13 cellular contexts compared by ENCODE assay signal in genomic region chrX:41090568-41091238, GRCh38. TPM values are rescaled to one million over a fixed set of nuclear protein-coding genes. Genes with fewer than 3 reads are reported as not detected.
DNase-seq lines count a peak whose midpoint lies in the region; ATAC-seq and TF ChIP-seq lines count a peak whose summit lies in the region.
"Had no signal": no experiment of that assay in that cellular context is flagged by ENCODE, and none has a peak within 500 bp of the region (broad histone marks: within the 10 kb centered on the region; RNA-seq: fewer than 3 reads in every experiment).

No MANE protein-coding gene starts in this region.

- H3K27me3 Mint-ChIP-seq in activated T-cell treated with anti-CD3 and anti-CD28 coated beads, Interleukin-2, amount 50 U/mL, for 72 hours (ENCODE audit: low read depth), result no peaks in the 10 kb centered on the region
- H3K27me3 Mint-ChIP-seq in activated T-helper 17 cell treated with anti-CD3 and anti-CD28 coated beads, Interleukin-2, amount 50 U/mL, for 72 hours, result no peaks in the 10 kb centered on the region
- no peaks in the 10 kb centered on the region for H3K27me3 Mint-ChIP-seq in stimulated activated naive CD8-positive, alpha-beta T cell treated with anti-CD3 and anti-CD28 coated beads, Interleukin-15, Interleukin-2, amounts not matched to agents 100 ng/mL and 50 ng/mL, for 24 hours
- H3K27me3 Mint-ChIP-seq: activated B cell treated with CpG ODN at 0.5 μM for 24 hours had no signal

- peak overlapping the region; percentile 34 for H3K27ac Mint-ChIP-seq in activated T-cell treated with anti-CD3 and anti-CD28 coated beads, Interleukin-2, amount 50 U/mL, for 72 hours
- no peak overlapping the region for H3K27ac Mint-ChIP-seq in activated T-helper 17 cell treated with anti-CD3 and anti-CD28 coated beads, Interleukin-2, amount 50 U/mL, for 72 hours
- peak overlapping the region; percentile 30 for H3K27ac Mint-ChIP-seq in stimulated activated naive CD8-positive, alpha-beta T cell treated with anti-CD3 and anti-CD28 coated beads, Interleukin-15, Interleukin-2, amounts not matched to agents 100 ng/mL and 50 ng/mL, for 24 hours
- H3K27ac Mint-ChIP-seq: activated B cell treated with CpG ODN at 0.5 μM for 24 hours, mesothelial cell of epicardium had no signal

- no peaks in the 10 kb centered on the region for H3K9me2 ChIP-seq in hepatocyte (replicated peaks; ENCODE audit: insufficient read depth)
- no peaks in the 10 kb centered on the region for H3K9me2 ChIP-seq in PC-9 (ENCODE audit: insufficient read depth)

- no peak for TF ChIP-seq CTCF in hepatocyte (IDR thresholded peaks at IDR 0.05; ENCODE audit: poor library complexity)
- no peak for TF ChIP-seq CTCF in heart right ventricle (IDR thresholded peaks at IDR 0.05)
- no peak for TF ChIP-seq CTCF in PC-9 (conservative IDR thresholded peaks at IDR 0.05)

- H3K36me3 Mint-ChIP-seq in activated T-cell treated with anti-CD3 and anti-CD28 coated beads, Interleukin-2, amount 50 U/mL, for 72 hours (ENCODE audit: insufficient read depth in 2 of 2), result peaks cover 0 to 21% of the 10 kb centered on the region in 2 donors
- H3K36me3 Mint-ChIP-seq in activated T-helper 17 cell treated with anti-CD3 and anti-CD28 coated beads, Interleukin-2, amount 50 U/mL, for 72 hours (ENCODE audit: low read depth), result peaks cover 41% of the 10 kb centered on the region
- H3K36me3 Mint-ChIP-seq in stimulated activated naive CD8-positive, alpha-beta T cell treated with anti-CD3 and anti-CD28 coated beads, Interleukin-15, Interleukin-2, amounts not matched to agents 100 ng/mL and 50 ng/mL, for 24 hours (ENCODE audit: low read depth), result peaks cover 19% of the 10 kb centered on the region

- H4K20me1 ChIP-seq in hepatocyte (ENCODE audit: insufficient read depth, poor library complexity, severe bottlenecking), result peaks cover 93% of the 10 kb centered on the region
- H4K20me1 ChIP-seq in PC-9 (ENCODE audit: insufficient read depth), result peaks cover 15% of the 10 kb centered on the region; the same call in 1 of the 2 replicates

- no peak for DNase-seq in activated T-cell treated with anti-CD3 and anti-CD28 coated beads, Interleukin-2, amount 50 U/mL, for 72 hours
- no peak for DNase-seq in activated T-cell treated with anti-CD3 and anti-CD28 coated beads, Interleukin-2, amount 50 U/mL, for 1 hour
- DNase-seq in hepatocyte (ENCODE audit: low spot score) (peak; percentile 15), NCI-H2081 (lab: John Stamatoyannopoulos, UW) (no peak), heart right ventricle (no peak), PC-9 (no peak)
- DNase-seq: activated B cell treated with CpG ODN at 0.5 μM for 24 hours; anterior cingulate cortex; NCI-H2107; stimulated activated naive CD4-positive, alpha-beta T cell had no signal

- H3K9me3 ChIP-seq in hepatocyte (ENCODE audit: low read depth) (no peaks in the 10 kb centered on the region), heart right ventricle (no peaks in the 10 kb centered on the region), PC-9 (ENCODE audit: insufficient read depth, low read depth) (no peaks in the 10 kb centered on the region)

- H3K27me3 ChIP-seq in hepatocyte, result no peaks in the 10 kb centered on the region
- peaks cover 0 to 75% (median 0%) of the 10 kb centered on the region in 7 donors for H3K27me3 ChIP-seq in heart right ventricle
- no peaks in the 10 kb centered on the region for H3K27me3 ChIP-seq in PC-9 (ENCODE audit: insufficient read depth, low read depth)

- H3K36me3 ChIP-seq in hepatocyte (replicated peaks; ENCODE audit: insufficient read depth, low read depth) (no peaks in the 10 kb centered on the region), heart right ventricle (peaks cover 0 to 7% (median 0%) of the 10 kb centered on the region in 9 donors), PC-9 (ENCODE audit: low read depth) (no peaks in the 10 kb centered on the region)

- CTCF ChIA-PET in PC-9 (lab: Charles Lee), result no interaction called here

- peak; percentile 26 to 37 for ATAC-seq in activated T-cell treated with anti-CD3 and anti-CD28 coated beads, Interleukin-2, amount 50 U/mL, for 72 hours (replicated peaks in 1 of 2)
- ATAC-seq in activated T-helper 17 cell treated with anti-CD3 and anti-CD28 coated beads, Interleukin-2, amount 50 U/mL, for 72 hours (replicated peaks), result peak; percentile 46
- no peak for ATAC-seq in heart right ventricle

- 44% methylated on average over 5 of the region's 5 CpGs for WGBS in hepatocyte (ENCODE audit: low lambda C conversion rate, missing lambda C conversion rate)
- WGBS in heart right ventricle, 2 donors, result 21 to 26% methylated on average over 5 of the region's 5 CpGs

- H3F3A ChIP-seq in PC-9 (ENCODE audit: insufficient read depth, low read depth), result no peaks in the 10 kb centered on the region

- intact Hi-C loops in heart right ventricle (cut with DNase I) (no loop called here), PC-9 (cut with micrococcal nuclease; ENCODE audit: unreplicated experiment) (no loop called here)

- H3K27ac ChIP-seq in hepatocyte (peak overlapping the region; percentile 64), heart right ventricle (no peak overlapping the region), PC-9 (no peak overlapping the region)

- H3K79me2 ChIP-seq in hepatocyte (peaks cover 100% of the 10 kb centered on the region), PC-9 (ENCODE audit: low read depth) (peaks cover 100% of the 10 kb centered on the region)

- no TSS peak for BruUV-seq in PC-9 (replicated peaks; lab: Mats Ljungman, UMichigan)

- no peaks in the 10 kb centered on the region for H3K9me3 Mint-ChIP-seq in activated T-cell treated with anti-CD3 and anti-CD28 coated beads, Interleukin-2, amount 50 U/mL, for 72 hours
- H3K9me3 Mint-ChIP-seq in activated T-helper 17 cell treated with anti-CD3 and anti-CD28 coated beads, Interleukin-2, amount 50 U/mL, for 72 hours, result no peaks in the 10 kb centered on the region
- H3K9me3 Mint-ChIP-seq in stimulated activated naive CD8-positive, alpha-beta T cell treated with anti-CD3 and anti-CD28 coated beads, Interleukin-15, Interleukin-2, amounts not matched to agents 100 ng/mL and 50 ng/mL, for 24 hours, result no peaks in the 10 kb centered on the region
- H3K9me3 Mint-ChIP-seq: activated B cell treated with CpG ODN at 0.5 μM for 24 hours had no signal

- H3K4me2 ChIP-seq in hepatocyte (peak overlapping the region; percentile 80), PC-9 (no peak overlapping the region)

- peaks cover 91% of the 10 kb centered on the region for H3K4me1 Mint-ChIP-seq in activated T-cell treated with anti-CD3 and anti-CD28 coated beads, Interleukin-2, amount 50 U/mL, for 72 hours (ENCODE audit: low read depth)
- peaks cover 14% of the 10 kb centered on the region for H3K4me1 Mint-ChIP-seq in activated T-helper 17 cell treated with anti-CD3 and anti-CD28 coated beads, Interleukin-2, amount 50 U/mL, for 72 hours
- H3K4me1 Mint-ChIP-seq in stimulated activated naive CD8-positive, alpha-beta T cell treated with anti-CD3 and anti-CD28 coated beads, Interleukin-15, Interleukin-2, amounts not matched to agents 100 ng/mL and 50 ng/mL, for 24 hours (ENCODE audit: low read depth), result peaks cover 71% of the 10 kb centered on the region

- H3K4me3 ChIP-seq in hepatocyte, result no peak overlapping the region
- no peak overlapping the region for H3K4me3 ChIP-seq in heart right ventricle
- H3K4me3 ChIP-seq in PC-9, result no peak overlapping the region

- peak overlapping the region; percentile 18 to 68 for H3K4me3 Mint-ChIP-seq in activated T-cell treated with anti-CD3 and anti-CD28 coated beads, Interleukin-2, amount 50 U/mL, for 72 hours
- H3K4me3 Mint-ChIP-seq in activated T-helper 17 cell treated with anti-CD3 and anti-CD28 coated beads, Interleukin-2, amount 50 U/mL, for 72 hours, result peak overlapping the region; percentile 91
- H3K4me3 Mint-ChIP-seq in stimulated activated naive CD8-positive, alpha-beta T cell treated with anti-CD3 and anti-CD28 coated beads, Interleukin-15, Interleukin-2, amounts not matched to agents 100 ng/mL and 50 ng/mL, for 24 hours, result peak overlapping the region; percentile 2
- H3K4me3 Mint-ChIP-seq: activated B cell treated with CpG ODN at 0.5 μM for 24 hours, mesothelial cell of epicardium had no signal

- H2AFZ ChIP-seq in hepatocyte, result no peak overlapping the region
- H2AFZ ChIP-seq in PC-9, result no peak overlapping the region

- H3K4me1 ChIP-seq in hepatocyte (ENCODE audit: insufficient read depth) (peaks cover 5% of the 10 kb centered on the region), heart right ventricle (peaks cover 0 to 79% (median 36%) of the 10 kb centered on the region in 9 donors), PC-9 (replicated peaks; ENCODE audit: insufficient read depth) (no peaks in the 10 kb centered on the region)

- POLR2A ChIA-PET in PC-9 (lab: Charles Lee; ENCODE audit: unreplicated experiment), result interaction anchor here (0.6 kb wide), 1 partner anchor 80 kb away, joined by 5 read pairs; no protein-coding TSS in a partner anchor

RNA-seq across cellular contexts. Expression of gene USP9X, which starts 5.5 kb away (rescaled TPM):
- total RNA-seq in activated T-cell treated with anti-CD3 and anti-CD28 coated beads, Interleukin-2, amount 50 U/mL, for 72 hours, result 10 to 100 TPM; 70.1 to 95.1 TPM
- total RNA-seq in activated T-helper 17 cell treated with anti-CD3 and anti-CD28 coated beads, Interleukin-2, amount 50 U/mL, for 72 hours, result 10 to 100 TPM; 49.3 to 63.3 TPM
- total RNA-seq in hepatocyte, result 93.9 and 114 TPM in 2 replicates
- polyA plus RNA-seq in hepatocyte, result 23.8 and 26.6 TPM in 2 replicates
- 10 to 100 TPM; 55.2 to 81.3 (median 68.0) TPM for total RNA-seq in heart right ventricle
- 10 to 100 TPM in 1 of 2 donors, 1 to 10 TPM in 1; 9.0 to 11.3 TPM for polyA plus RNA-seq in heart right ventricle
- 38.4 and 43.2 TPM in 2 replicates for total RNA-seq in PC-9 (2021)

Comparison
In these comparisons a context has a peak if more than half of its experiments do, and no peak if none do; other contexts are left out.
1. ATAC-seq: peak in activated T-cell treated with anti-CD3 and anti-CD28 coated beads, Interleukin-2, amount 50 U/mL, for 72 hours (2 of 2) and activated T-helper 17 cell treated with anti-CD3 and anti-CD28 coated beads, Interleukin-2, amount 50 U/mL, for 72 hours (single experiment); none in heart right ventricle (0 of 8).
2. H3K4me3 Mint-ChIP-seq: peak in every context shown above with its lines; median percentile 91 in activated T-helper 17 cell treated with anti-CD3 and anti-CD28 coated beads, Interleukin-2, amount 50 U/mL, for 72 hours; 43 in activated T-cell treated with anti-CD3 and anti-CD28 coated beads, Interleukin-2, amount 50 U/mL, for 72 hours; 2 in stimulated activated naive CD8-positive, alpha-beta T cell treated with anti-CD3 and anti-CD28 coated beads, Interleukin-15, Interleukin-2, amounts not matched to agents 100 ng/mL and 50 ng/mL, for 24 hours.